ENCODE assay signal across 9 cellular contexts in the genomic region with DNA sequence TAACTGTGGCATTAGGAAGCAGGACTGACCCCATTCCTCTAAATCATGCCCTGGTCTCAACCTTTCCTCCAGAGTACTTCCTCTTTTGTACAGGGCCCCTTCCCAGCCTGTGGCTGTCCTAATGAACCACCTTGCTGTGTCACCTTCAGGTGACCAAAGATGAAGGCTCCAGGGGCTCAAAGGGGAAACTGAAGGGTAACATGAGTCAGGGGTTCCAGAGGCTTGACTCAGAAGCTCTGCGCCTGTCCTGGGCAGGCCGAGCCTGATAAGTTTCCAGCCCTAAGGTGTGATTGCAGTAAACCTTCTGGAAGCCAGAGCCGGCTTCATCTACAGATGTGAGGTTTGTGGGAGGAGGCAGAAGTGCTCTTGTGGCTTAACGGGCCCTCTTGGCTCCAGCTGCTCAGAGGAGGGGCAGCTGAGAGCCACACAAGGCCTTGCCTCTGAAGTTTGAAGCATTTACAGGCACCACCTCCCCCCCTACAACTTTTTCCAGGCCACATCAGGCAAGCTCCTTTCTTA.
DNase-seq lines count a peak whose midpoint lies in the region; ATAC-seq and TF ChIP-seq lines count a peak whose summit lies in the region.
"Had no signal": no experiment of that assay in that cellular context is flagged by ENCODE, and none has a peak within 500 bp of the region (broad histone marks: within the 10 kb centered on the region; RNA-seq: fewer than 3 reads in every experiment).

No MANE protein-coding gene starts in this region.

- no peak overlapping the region for H3K4me2 ChIP-seq in fibroblast of lung (ENCODE audit: extremely low read depth, insufficient read depth, low read length)

- DNase-seq in activated naive CD4-positive, alpha-beta T cell treated with Interleukin-2 at 50 U/mL for 16 hours: peak; percentile 66
- no peak for DNase-seq in activated naive CD4-positive, alpha-beta T cell (lab: John Stamatoyannopoulos, UW)
- no peak for DNase-seq in activated B cell treated with CpG ODN at 0.5 μM for 24 hours
- DNase-seq in fibroblast of lung (ENCODE audit: low read depth in 2 of 2): peak; percentile 79 to 90
- DNase-seq in stimulated activated CD8-positive, alpha-beta memory T cell treated with anti-CD3 and anti-CD28 coated beads, Interleukin-12 subunit alpha, Interleukin-12 subunit beta, amount 100 ng/mL, for 4 hours (ENCODE audit: low read depth): peak; percentile 22
- DNase-seq in OCI-M2 (lab: John Stamatoyannopoulos, UW; ENCODE audit: unreplicated experiment): no peak
- no peak for DNase-seq in amygdala (lab: John Stamatoyannopoulos, UW)

- no peaks in the 10 kb centered on the region for H3K27me3 ChIP-seq in fibroblast of lung (ENCODE audit: control insufficient read depth, insufficient read depth, low read length)

- POLR2A ChIA-PET in activated B cell treated with CpG ODN at 0.5 μM for 24 hours (lab: Charles Lee): interaction anchor here (0.6 to 7.2 kb wide), 12 partner anchors 11 to 161 kb away, joined by 3 to 82 read pairs (median 6); a partner anchor contains a TSS

- ATAC-seq in HG03342 (IDR thresholded peaks at IDR 0.05; ENCODE audit: unreplicated experiment) (peak; percentile 60), activated B cell treated with CpG ODN at 0.5 μM for 24 hours (ENCODE audit: low read depth) (peak; percentile 67)

- H3K79me2 ChIP-seq in fibroblast of lung (ENCODE audit: control insufficient read depth, insufficient read depth, low read length): no peaks in the 10 kb centered on the region

- no peaks in the 10 kb centered on the region for H3K36me3 ChIP-seq in fibroblast of lung (ENCODE audit: control insufficient read depth, insufficient read depth, low read length)

- H3K4me1 ChIP-seq in fibroblast of lung (ENCODE audit: control insufficient read depth, extremely low read depth, insufficient read depth, low read length): peaks cover 28% of the 10 kb centered on the region

- H3K9me3 Mint-ChIP-seq in activated B cell treated with CpG ODN at 0.5 μM for 24 hours: no peaks in the 10 kb centered on the region

- TF ChIP-seq CTCF in activated B cell treated with CpG ODN at 0.5 μM for 24 hours (IDR thresholded peaks at IDR 0.05): no peak
- TF ChIP-seq CTCF in fibroblast of lung (conservative IDR thresholded peaks at IDR 0.05 in 1 of 2, IDR thresholded peaks at IDR 0.05 in 1 of 2; ENCODE audit: low read depth in 1 of 2, low read length in 2 of 2): no peak

- H4K20me1 ChIP-seq in fibroblast of lung (ENCODE audit: control insufficient read depth, extremely low read depth, insufficient read depth, low read length): no peaks in the 10 kb centered on the region

- no peak overlapping the region for H3K4me3 ChIP-seq in fibroblast of lung (replicated peaks in 1 of 4; ENCODE audit: control extremely low read depth in 1 of 4, insufficient read depth in 1 of 4, low read depth in 3 of 4, low read length in 4 of 4)

- no peaks in the 10 kb centered on the region for H3K9me3 ChIP-seq in fibroblast of lung (ENCODE audit: control insufficient read depth, insufficient read depth, low read depth, low read length)

- CTCF ChIA-PET in activated B cell treated with CpG ODN at 0.5 μM for 24 hours (lab: Charles Lee): interaction anchor here (0.6 to 1.1 kb wide), 4 partner anchors 11 to 154 kb away, joined by 3 to 6 read pairs (median 3); no protein-coding TSS in a partner anchor

- H3K4me3 Mint-ChIP-seq in activated B cell treated with CpG ODN at 0.5 μM for 24 hours: peak overlapping the region; percentile 68

- peaks cover 26% of the 10 kb centered on the region for H3K36me3 Mint-ChIP-seq in activated B cell treated with CpG ODN at 0.5 μM for 24 hours (ENCODE audit: low read depth)

- H3K9ac ChIP-seq in fibroblast of lung (ENCODE audit: insufficient read depth, low read length): no peak overlapping the region

- H3K27me3 Mint-ChIP-seq in activated B cell treated with CpG ODN at 0.5 μM for 24 hours: no peaks in the 10 kb centered on the region

- intact Hi-C loops in activated B cell treated with CpG ODN at 0.5 μM for 24 hours (cut with micrococcal nuclease): loop anchor here (1.0 to 5.0 kb wide), 4 partner anchors 11 to 263 kb away; no protein-coding TSS in a partner anchor

- peak overlapping the region; percentile 94 for H3K27ac Mint-ChIP-seq in activated B cell treated with CpG ODN at 0.5 μM for 24 hours

- H3K4me1 Mint-ChIP-seq in activated B cell treated with CpG ODN at 0.5 μM for 24 hours: peaks cover 40% of the 10 kb centered on the region

- H2AFZ ChIP-seq in fibroblast of lung (ENCODE audit: low read length): no peak overlapping the region

- H3K27ac ChIP-seq in fibroblast of lung (ENCODE audit: insufficient read depth, low read length): peak overlapping the region; percentile 50
- H3K27ac ChIP-seq: C4-2B had no signal

Comparison
In these comparisons a context has a peak if more than half of its experiments do, and no peak if none do; other contexts are left out.
1. DNase-seq: peak in activated naive CD4-positive, alpha-beta T cell treated with Interleukin-2 at 50 U/mL for 16 hours (single experiment), fibroblast of lung (2 of 2) and stimulated activated CD8-positive, alpha-beta memory T cell treated with anti-CD3 and anti-CD28 coated beads, Interleukin-12 subunit alpha, Interleukin-12 subunit beta, amount 100 ng/mL, for 4 hours (single experiment); none in activated naive CD4-positive, alpha-beta T cell (0 of 4), activated B cell treated with CpG ODN at 0.5 μM for 24 hours (single experiment), OCI-M2 (single experiment) and amygdala (0 of 56).